Comparison of ENCODE assay signal across 1 cellular context in genomic region chr1:107597290-107597689, GRCh38.
TF ChIP-seq lines count a peak whose summit lies in the region.

No MANE protein-coding gene starts in this region.

TF ChIP-seq in HepG2, 621 proteins besides CTCF, POLR2A, EP300 and RAD21 (continued from another document and continues in another):
- no peak for TF ChIP-seq LBX2 (CRISPR knock-in tag; IDR thresholded peaks at IDR 0.05; ENCODE audit: borderline replicate concordance)
- no peak for TF ChIP-seq ZNF597 (CRISPR knock-in tag; IDR thresholded peaks at IDR 0.05)
- no peak for TF ChIP-seq SIN3A (IDR thresholded peaks at IDR 0.05; ENCODE audit: borderline replicate concordance, low read depth, low read length)
- TF ChIP-seq ZNF280B (CRISPR knock-in tag; IDR thresholded peaks at IDR 0.05; ENCODE audit: borderline replicate concordance) = no peak
- no peak for TF ChIP-seq ZNF547 (CRISPR knock-in tag; IDR thresholded peaks at IDR 0.05)
- no peak for TF ChIP-seq ZNF652 (CRISPR knock-in tag; IDR thresholded peaks at IDR 0.05; ENCODE audit: borderline replicate concordance, low read depth)
- no peak for TF ChIP-seq ZBTB1 (CRISPR knock-in tag; IDR thresholded peaks at IDR 0.05; ENCODE audit: borderline replicate concordance)
- no peak for TF ChIP-seq ZBTB8A (CRISPR knock-in tag; IDR thresholded peaks at IDR 0.05; ENCODE audit: borderline replicate concordance, low read depth)
- no peak for TF ChIP-seq ZNF607 (CRISPR knock-in tag; IDR thresholded peaks at IDR 0.05; ENCODE audit: borderline replicate concordance)
- TF ChIP-seq TBX2 (CRISPR knock-in tag; IDR thresholded peaks at IDR 0.05; ENCODE audit: borderline replicate concordance) = peak; percentile 53; the same call in 1 of the 2 replicates
- TF ChIP-seq ZNF337 (CRISPR knock-in tag; IDR thresholded peaks at IDR 0.05; ENCODE audit: borderline replicate concordance, low read depth) = no peak
- peak; percentile 93 for TF ChIP-seq TBL1XR1 (IDR thresholded peaks at IDR 0.05; ENCODE audit: borderline replicate concordance, low read length, partially characterized antibody)
- no peak for TF ChIP-seq ZNF335 (CRISPR knock-in tag; IDR thresholded peaks at IDR 0.05)
- no peak for TF ChIP-seq SNAPC4 (CRISPR knock-in tag; IDR thresholded peaks at IDR 0.05)
- TF ChIP-seq ZNF367 (CRISPR knock-in tag; IDR thresholded peaks at IDR 0.05; ENCODE audit: borderline replicate concordance) = no peak
- TF ChIP-seq ZNF12 (CRISPR knock-in tag; IDR thresholded peaks at IDR 0.05) = no peak
- no peak for TF ChIP-seq CBFB (CRISPR knock-in tag; IDR thresholded peaks at IDR 0.05)
- TF ChIP-seq HNRNPLL (IDR thresholded peaks at IDR 0.05; ENCODE audit: low read depth, low read length, poor library complexity, severe bottlenecking) = no peak
- no peak for TF ChIP-seq ZBTB39 (CRISPR knock-in tag; IDR thresholded peaks at IDR 0.05)
- 0 out of 2 replicates have a peak, but pooled peaks have one; percentile 65 for TF ChIP-seq ZNF609 (CRISPR knock-in tag; IDR thresholded peaks at IDR 0.05; ENCODE audit: borderline replicate concordance)
- no peak for TF ChIP-seq ZZZ3 (CRISPR knock-in tag; IDR thresholded peaks at IDR 0.05; ENCODE audit: borderline replicate concordance)
- TF ChIP-seq ZBTB4 (CRISPR knock-in tag; IDR thresholded peaks at IDR 0.05; ENCODE audit: borderline replicate concordance) = no peak
- TF ChIP-seq FOXK1 (CRISPR knock-in tag; IDR thresholded peaks at IDR 0.05; ENCODE audit: borderline replicate concordance, low read depth) = peak; percentile 55; the same call in 1 of the 2 replicates
- TF ChIP-seq ZFP90 (CRISPR knock-in tag; IDR thresholded peaks at IDR 0.05; ENCODE audit: borderline replicate concordance) = no peak
- no peak for TF ChIP-seq ZNF333 (CRISPR knock-in tag; IDR thresholded peaks at IDR 0.05; ENCODE audit: borderline replicate concordance)
- peak; percentile 83 for TF ChIP-seq ONECUT2 (CRISPR knock-in tag; IDR thresholded peaks at IDR 0.05)
- 0 out of 2 replicates have a peak, but pooled peaks have one; percentile 24 for TF ChIP-seq KLF11 (CRISPR knock-in tag; IDR thresholded peaks at IDR 0.05)
- TF ChIP-seq HMG20B (CRISPR knock-in tag; conservative IDR thresholded peaks at IDR 0.05) = peak; percentile 61; the same call in 1 of the 2 replicates
- TF ChIP-seq ZNF710 (CRISPR knock-in tag; IDR thresholded peaks at IDR 0.05; ENCODE audit: borderline replicate concordance) = no peak
- no peak for TF ChIP-seq KLF15 (CRISPR knock-in tag; IDR thresholded peaks at IDR 0.05; ENCODE audit: borderline replicate concordance)
